2 cellular contexts compared by ENCODE assay signal in genomic region chr5:150512368-150512747, GRCh38.
TF ChIP-seq lines count a peak whose summit lies in the region.

No MANE protein-coding gene starts in this region.

TF ChIP-seq in A549, 52 proteins besides CTCF, POLR2A, EP300 and RAD21:
- TF ChIP-seq SMC3 (IDR thresholded peaks at IDR 0.05) (no peak), CHD4 (IDR thresholded peaks at IDR 0.05; ENCODE audit: borderline replicate concordance) (no peak), FOXS1 (CRISPR knock-in tag; IDR thresholded peaks at IDR 0.05) (no peak), MYC (IDR thresholded peaks at IDR 0.05; ENCODE audit: borderline replicate concordance, low read length) (no peak), MAX (IDR thresholded peaks at IDR 0.05) (no peak), RCOR1 (IDR thresholded peaks at IDR 0.05; ENCODE audit: low read depth, low read length) (no peak), ZFP36 (IDR thresholded peaks at IDR 0.05; ENCODE audit: borderline replicate concordance, partially characterized antibody) (no peak), MAZ (IDR thresholded peaks at IDR 0.05; ENCODE audit: borderline replicate concordance, low read depth, low read length) (no peak)

TF ChIP-seq in K562, 482 proteins besides CTCF, POLR2A, EP300 and RAD21:
- TF ChIP-seq KLF10 (CRISPR knock-in tag; IDR thresholded peaks at IDR 0.05) (no peak), GTF2E2 (tag; IDR thresholded peaks at IDR 0.05) (no peak), CBFB (CRISPR knock-in tag; IDR thresholded peaks at IDR 0.05) (0 out of 2 replicates have a peak, but pooled peaks have one; percentile 24)
